Comparison of ENCODE assay signal across 1 cellular context in the genomic region with DNA sequence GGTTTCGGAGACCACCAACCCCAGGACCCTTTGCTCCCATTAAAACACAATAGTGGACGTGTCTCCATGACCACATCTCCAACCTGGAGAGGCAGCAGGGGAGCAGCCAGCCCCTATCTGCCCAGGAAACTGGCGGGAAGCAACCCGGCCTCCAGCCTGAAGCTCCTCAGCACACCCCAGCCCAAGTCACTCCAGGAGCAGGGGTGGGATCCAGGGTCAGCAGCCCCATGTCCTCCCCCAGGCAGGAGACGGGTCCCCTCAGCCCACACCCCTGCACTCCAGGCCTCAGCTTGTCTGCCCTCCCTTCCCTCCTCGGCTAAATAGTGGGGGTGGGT.
A peak's percentile ranks its signal among the peaks of the same experiment; 100 is the strongest.
TF ChIP-seq lines count a peak whose summit lies in the region.

No MANE protein-coding gene starts in this region.

TF ChIP-seq in H1, 55 proteins besides CTCF, POLR2A, EP300 and RAD21:
- TF ChIP-seq NANOG (IDR thresholded peaks at IDR 0.05; ENCODE audit: insufficient read depth, low read depth, low read length, poor library complexity, severe bottlenecking) (no peak), GTF2F1 (IDR thresholded peaks at IDR 0.05; ENCODE audit: borderline replicate concordance, low read depth, low read length) (no peak), ASH2L (IDR thresholded peaks at IDR 0.05; ENCODE audit: low read length) (no peak), E2F6 (IDR thresholded peaks at IDR 0.05) (peak; percentile 24; the same call in 1 of the 2 replicates), SRF (IDR thresholded peaks at IDR 0.05; ENCODE audit: low read depth, low read length) (no peak)
